31 cellular contexts compared by ENCODE assay signal in genomic region chr7:16271355-16271754, GRCh38.
A peak's percentile ranks its signal among the peaks of the same experiment; 100 is the strongest.
DNase-seq lines count a peak whose midpoint lies in the region; ATAC-seq and TF ChIP-seq lines count a peak whose summit lies in the region.
"Had no signal": no experiment of that assay in that cellular context is flagged by ENCODE, and none has a peak within 500 bp of the region (broad histone marks: within the 10 kb centered on the region; RNA-seq: fewer than 3 reads in every experiment).

No MANE protein-coding gene starts in this region.

- 67% methylated on average over 1 of the region's 1 CpG for WGBS in HUES64

- peaks cover 27% of the 10 kb centered on the region for H3K4me1 ChIP-seq in HUES64 (ENCODE audit: insufficient read depth, low read length)
- H3K4me1 ChIP-seq: neural progenitor cell, right atrium auricular region, stomach, thyroid gland had no signal

- TF ChIP-seq CTCF in mesothelial cell of epicardium (IDR thresholded peaks at IDR 0.05; ENCODE audit: unreplicated experiment): no peak

- no peak overlapping the region for H3K9ac ChIP-seq in HUES64 (ENCODE audit: low read depth, low read length)
- H3K9ac ChIP-seq: neural progenitor cell had no signal

- no peaks in the 10 kb centered on the region for H3K9me3 ChIP-seq in HUES64 (ENCODE audit: insufficient read depth, low read depth, low read length)
- H3K9me3 ChIP-seq: heart right ventricle, right atrium auricular region, stomach, thyroid gland had no signal

- peaks cover 36% of the 10 kb centered on the region for H3K4me1 Mint-ChIP-seq in mesothelial cell of epicardium
- H3K4me1 Mint-ChIP-seq: activated T-helper 17 cell treated with anti-CD3 and anti-CD28 coated beads, Interleukin-2, amount 50 U/mL, for 72 hours had no signal

- H3K9me3 Mint-ChIP-seq in mesothelial cell of epicardium: peaks cover 3% of the 10 kb centered on the region
- H3K9me3 Mint-ChIP-seq: activated CD4-positive, alpha-beta memory T cell treated with anti-CD3 and anti-CD28 coated beads, Interleukin-2, amount 10 ng/mL, durations not matched to agents 7 days and 5 days; activated naive CD4-positive, alpha-beta T cell treated with anti-CD3 and anti-CD28 coated beads, Interleukin-2, amount 50 U/mL, for 72 hours; activated T-helper 17 cell treated with anti-CD3 and anti-CD28 coated beads, Interleukin-2, amount 50 U/mL, for 72 hours; effector memory CD8-positive, alpha-beta T cell; neural progenitor cell; T-helper 1 cell treated with Interleukin-12 subunit alpha and Interleukin-12 subunit beta and Interleukin-4 antibody, amounts not matched to agents 30 μg/mL and 1 μg/mL, for 36 hours had no signal

- peak overlapping the region; percentile 72 for H3K27ac ChIP-seq in HUES64 (ENCODE audit: low read depth, low read length)
- H3K27ac ChIP-seq: 22Rv1, foreskin keratinocyte, heart right ventricle, neural progenitor cell, right atrium auricular region, RWPE1, stomach, thyroid gland had no signal

- no peaks in the 10 kb centered on the region for H3K36me3 ChIP-seq in HUES64 (ENCODE audit: insufficient read depth, low read length)
- H3K36me3 ChIP-seq: heart right ventricle, neural progenitor cell, right atrium auricular region, stomach, thyroid gland had no signal

- no peaks in the 10 kb centered on the region for H3K27me3 ChIP-seq in HUES64 (ENCODE audit: insufficient read depth, low read length)
- H3K27me3 ChIP-seq: foreskin keratinocyte, heart right ventricle, neural progenitor cell, right atrium auricular region, stomach, thyroid gland had no signal

- peak; percentile 50 for ATAC-seq in HG02759 (IDR thresholded peaks at IDR 0.05; ENCODE audit: unreplicated experiment)
- no peak for ATAC-seq in HG03196 (IDR thresholded peaks at IDR 0.05; ENCODE audit: unreplicated experiment)
- ATAC-seq in GM21526 (IDR thresholded peaks at IDR 0.05; ENCODE audit: low FRiP score, unreplicated experiment): no peak
- ATAC-seq: activated CD4-positive, CD25-positive, alpha-beta regulatory T cell treated with anti-CD3 and anti-CD28 coated beads, Interleukin-2, amount 50 U/mL, for 24 hours; activated naive CD4-positive, alpha-beta T cell treated with anti-CD3 and anti-CD28 coated beads, Interleukin-2, amount 50 U/mL, for 72 hours; activated T-helper 17 cell treated with anti-CD3 and anti-CD28 coated beads, Interleukin-2, amount 50 U/mL, for 72 hours; effector memory CD8-positive, alpha-beta T cell; foreskin keratinocyte; heart right ventricle had no signal

- H3K27ac Mint-ChIP-seq in mesothelial cell of epicardium: peak overlapping the region; percentile 83
- H3K27ac Mint-ChIP-seq: activated CD4-positive, alpha-beta memory T cell treated with anti-CD3 and anti-CD28 coated beads, Interleukin-2, amount 10 ng/mL, durations not matched to agents 7 days and 5 days; activated naive CD4-positive, alpha-beta T cell treated with anti-CD3 and anti-CD28 coated beads, Interleukin-2, amount 50 U/mL, for 72 hours; activated T-helper 17 cell treated with anti-CD3 and anti-CD28 coated beads, Interleukin-2, amount 50 U/mL, for 72 hours; effector memory CD8-positive, alpha-beta T cell; neural progenitor cell; T-helper 1 cell treated with Interleukin-12 subunit alpha and Interleukin-12 subunit beta and Interleukin-4 antibody, amounts not matched to agents 30 μg/mL and 1 μg/mL, for 36 hours had no signal

- no peaks in the 10 kb centered on the region for H3K27me3 Mint-ChIP-seq in mesothelial cell of epicardium (ENCODE audit: low read depth)
- H3K27me3 Mint-ChIP-seq: activated CD4-positive, alpha-beta memory T cell treated with anti-CD3 and anti-CD28 coated beads, Interleukin-2, amount 10 ng/mL, durations not matched to agents 7 days and 5 days; activated T-helper 17 cell treated with anti-CD3 and anti-CD28 coated beads, Interleukin-2, amount 50 U/mL, for 72 hours; effector memory CD8-positive, alpha-beta T cell had no signal

- DNase-seq in NCI-H526 (lab: John Stamatoyannopoulos, UW) (peak; percentile 12 to 21), NCI-H526 treated with DMSO at 0.1 percent for 48 hours (lab: John Stamatoyannopoulos, UW) (no peak), mesothelial cell of epicardium (ENCODE audit: low spot score in 2 of 2, unreplicated experiment in 2 of 2) (no peak), T-helper 1 cell (no peak)
- DNase-seq: activated CD4-positive, alpha-beta memory T cell treated with anti-CD3 and anti-CD28 coated beads, Interleukin-2, amount 10 ng/mL, durations not matched to agents 7 days and 5 days; activated CD8-positive, alpha-beta memory T cell treated with anti-CD3 and anti-CD28 coated beads, Interleukin-2, amount 50 U/mL, for 48 hours; anterior cingulate cortex; cortex of kidney; effector memory CD8-positive, alpha-beta T cell; foreskin keratinocyte; heart right ventricle; KG1; mammary epithelial cell; NCI-H1436; NCI-H2107; stimulated activated CD4-positive, alpha-beta T cell treated with anti-CD3 and anti-CD28 coated beads, Interleukin-2, amount 100 ng/mL, for 24 hours; stomach; thyroid gland had no signal

- no peak overlapping the region for H3K4me3 ChIP-seq in HUES64 (ENCODE audit: low read length)
- H3K4me3 ChIP-seq: heart right ventricle, neural progenitor cell, right atrium auricular region, smooth muscle cell, stomach, thyroid gland had no signal

- no peaks in the 10 kb centered on the region for H3K36me3 Mint-ChIP-seq in mesothelial cell of epicardium
- H3K36me3 Mint-ChIP-seq: activated naive CD4-positive, alpha-beta T cell treated with anti-CD3 and anti-CD28 coated beads, Interleukin-2, amount 50 U/mL, for 72 hours; neural progenitor cell had no signal

- H3K4me3 Mint-ChIP-seq in mesothelial cell of epicardium: no peak overlapping the region
- H3K4me3 Mint-ChIP-seq: activated CD4-positive, alpha-beta memory T cell treated with anti-CD3 and anti-CD28 coated beads, Interleukin-2, amount 10 ng/mL, durations not matched to agents 7 days and 5 days; activated T-helper 17 cell treated with anti-CD3 and anti-CD28 coated beads, Interleukin-2, amount 50 U/mL, for 72 hours; effector memory CD8-positive, alpha-beta T cell; neural progenitor cell; T-helper 1 cell treated with Interleukin-12 subunit alpha and Interleukin-12 subunit beta and Interleukin-4 antibody, amounts not matched to agents 30 μg/mL and 1 μg/mL, for 36 hours had no signal

Comparison
In these comparisons a context has a peak if more than half of its experiments do, and no peak if none do; other contexts are left out.
1. DNase-seq: peak in NCI-H526 (2 of 2); none in NCI-H526 treated with DMSO at 0.1 percent for 48 hours (single experiment), mesothelial cell of epicardium (0 of 2) and T-helper 1 cell (0 of 5).